31 cellular contexts compared by ENCODE assay signal in the genomic region with DNA sequence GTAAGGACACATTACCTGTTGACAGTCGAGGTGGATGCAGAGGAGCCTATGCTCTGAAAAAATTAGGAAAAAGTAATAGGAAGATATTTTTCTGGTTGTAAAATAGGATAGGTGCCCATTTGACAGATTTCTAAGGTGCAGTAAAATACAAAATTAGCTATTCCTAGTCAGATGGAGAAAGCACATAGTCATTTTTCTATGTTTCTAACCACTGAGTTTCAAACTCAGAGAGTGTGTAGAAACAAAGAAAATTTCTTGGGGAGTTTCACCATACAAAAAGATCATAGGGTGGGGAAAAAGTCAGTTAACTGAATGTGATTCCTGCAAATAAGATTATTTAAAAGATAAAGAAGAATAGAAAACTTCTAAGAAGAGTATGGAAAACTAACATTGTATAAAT.
"Had no signal": no experiment of that assay in that cellular context is flagged by ENCODE, and none has a peak within 500 bp of the region (broad histone marks: within the 10 kb centered on the region; RNA-seq: fewer than 3 reads in every experiment).

No MANE protein-coding gene starts in this region.

- H3K36me3 Mint-ChIP-seq: activated CD4-positive, alpha-beta memory T cell treated with anti-CD3 and anti-CD28 coated beads for 36 hours; activated CD8-positive, alpha-beta memory T cell treated with anti-CD3 and anti-CD28 coated beads, Interleukin-2, amount 10 ng/mL, durations not matched to agents 7 days and 5 days; activated naive CD4-positive, alpha-beta T cell treated with anti-CD3 and anti-CD28 coated beads, Interleukin-2, amount 50 U/mL, for 24 hours; activated naive CD8-positive, alpha-beta T cell treated with anti-CD3 and anti-CD28 coated beads for 36 hours had no signal

- H3K27me3 ChIP-seq: adrenal gland, body of pancreas, colonic mucosa, esophagus squamous epithelium, gastroesophageal sphincter, heart right ventricle had no signal

- H3K4me1 Mint-ChIP-seq: activated CD4-positive, alpha-beta T cell treated with anti-CD3 and anti-CD28 coated beads for 36 hours; activated CD4-positive, alpha-beta T cell treated with anti-CD3 and anti-CD28 coated beads, Interleukin-2, amount 10 ng/mL, durations not matched to agents 24 days and 14 days; activated CD8-positive, alpha-beta memory T cell treated with anti-CD3 and anti-CD28 coated beads, Interleukin-2, amount 10 ng/mL, durations not matched to agents 7 days and 5 days; activated naive CD4-positive, alpha-beta T cell treated with anti-CD3 and anti-CD28 coated beads, Interleukin-2, amount 50 U/mL, for 24 hours; activated naive CD8-positive, alpha-beta T cell treated with anti-CD3 and anti-CD28 coated beads for 36 hours; activated naive CD8-positive, alpha-beta T cell treated with anti-CD3 and anti-CD28 coated beads, Interleukin-2, amount 50 U/mL, for 24 hours had no signal

- H3K27me3 Mint-ChIP-seq: activated CD4-positive, alpha-beta memory T cell treated with anti-CD3 and anti-CD28 coated beads for 36 hours; activated CD4-positive, alpha-beta T cell treated with anti-CD3 and anti-CD28 coated beads for 36 hours; activated CD4-positive, alpha-beta T cell treated with anti-CD3 and anti-CD28 coated beads, Interleukin-2, amount 10 ng/mL, durations not matched to agents 24 days and 14 days; activated CD8-positive, alpha-beta memory T cell treated with anti-CD3 and anti-CD28 coated beads, Interleukin-2, amount 10 ng/mL, durations not matched to agents 7 days and 5 days; activated naive CD4-positive, alpha-beta T cell treated with anti-CD3 and anti-CD28 coated beads, Interleukin-2, amount 50 U/mL, for 24 hours; activated naive CD8-positive, alpha-beta T cell treated with anti-CD3 and anti-CD28 coated beads for 36 hours; activated naive CD8-positive, alpha-beta T cell treated with anti-CD3 and anti-CD28 coated beads, Interleukin-2, amount 50 U/mL, for 24 hours had no signal

- DNase-seq: activated CD4-positive, alpha-beta memory T cell treated with anti-CD3 and anti-CD28 coated beads for 36 hours; activated CD4-positive, alpha-beta T cell treated with anti-CD3 and anti-CD28 coated beads for 36 hours; activated CD4-positive, alpha-beta T cell treated with anti-CD3 and anti-CD28 coated beads, Interleukin-2, amount 10 ng/mL, durations not matched to agents 24 days and 14 days; activated CD4-positive, CD25-positive, alpha-beta regulatory T cell; activated CD4-positive, CD25-positive, alpha-beta regulatory T cell treated with anti-CD3 and anti-CD28 coated beads, Interleukin-2, amount 50 U/mL, for 72 hours; activated CD8-positive, alpha-beta memory T cell treated with anti-CD3 and anti-CD28 coated beads, Interleukin-2, amount 10 ng/mL, durations not matched to agents 7 days and 5 days; activated CD8-positive, alpha-beta memory T cell treated with anti-CD3 and anti-CD28 coated beads, Interleukin-2, amount 50 U/mL, for 4 hours; activated CD8-positive, alpha-beta T cell treated with anti-CD3 and anti-CD28 coated beads, Interleukin-2, amount 10 ng/mL, durations not matched to agents 7 days and 5 days; activated effector memory CD4-positive, alpha-beta T cell treated with anti-CD3 and anti-CD28 coated beads, Interleukin-2, amount 50 U/mL, for 16 hours; activated naive CD4-positive, alpha-beta T cell treated with anti-CD3 and anti-CD28 coated beads for 36 hours; activated naive CD8-positive, alpha-beta T cell treated with anti-CD3 and anti-CD28 coated beads for 36 hours; activated naive CD8-positive, alpha-beta T cell treated with anti-CD3 and anti-CD28 coated beads, Interleukin-2, amount 50 U/mL, for 24 hours; activated T-cell treated with anti-CD3 and anti-CD28 coated beads, Interleukin-2, amount 50 U/mL, for 1 hour; activated T-cell treated with anti-CD3 and anti-CD28 coated beads, Interleukin-2, amount 50 U/mL, for 48 hours; adrenal gland; amygdala; aorta; body of pancreas; central memory CD4-positive, alpha-beta T cell; cerebellar nuclear complex; colonic mucosa; effector CD8-positive, alpha-beta T cell; esophagus squamous epithelium; foreskin melanocyte; heart right ventricle; T-helper 2 cell had no signal

- H3K27ac Mint-ChIP-seq: activated CD4-positive, alpha-beta memory T cell treated with anti-CD3 and anti-CD28 coated beads for 36 hours; activated CD4-positive, alpha-beta T cell treated with anti-CD3 and anti-CD28 coated beads for 36 hours; activated CD4-positive, alpha-beta T cell treated with anti-CD3 and anti-CD28 coated beads, Interleukin-2, amount 10 ng/mL, durations not matched to agents 24 days and 14 days; activated CD8-positive, alpha-beta memory T cell treated with anti-CD3 and anti-CD28 coated beads, Interleukin-2, amount 10 ng/mL, durations not matched to agents 7 days and 5 days; activated CD8-positive, alpha-beta T cell treated with anti-CD3 and anti-CD28 coated beads, Interleukin-2, amount 10 ng/mL, durations not matched to agents 7 days and 5 days; activated naive CD4-positive, alpha-beta T cell treated with anti-CD3 and anti-CD28 coated beads for 36 hours; activated naive CD4-positive, alpha-beta T cell treated with anti-CD3 and anti-CD28 coated beads, Interleukin-2, amount 50 U/mL, for 24 hours; activated naive CD8-positive, alpha-beta T cell treated with anti-CD3 and anti-CD28 coated beads for 36 hours; activated naive CD8-positive, alpha-beta T cell treated with anti-CD3 and anti-CD28 coated beads, Interleukin-2, amount 50 U/mL, for 24 hours; activated T-helper 1 cell treated with anti-CD3 and anti-CD28 coated beads, Interleukin-12 subunit alpha, Interleukin-12 subunit beta, Interleukin-2, Interleukin-4 antibody, amounts not matched to agents 30 ng/mL and 10 ng/mL and 1 ng/mL, durations not matched to agents 14 hours and 24 hours and 36 hours; activated T-helper 2 cell treated with anti-CD3 and anti-CD28 coated beads, Interferon-gamma antibody, Interleukin-2, Interleukin-4, amounts not matched to agents 10 μg/mL and 5 μg/mL and 100 μg/mL, durations not matched to agents 14 hours and 24 hours and 36 hours had no signal

- H3K36me3 ChIP-seq: adrenal gland, colonic mucosa, esophagus squamous epithelium, gastroesophageal sphincter, heart right ventricle had no signal

- H3K9me3 Mint-ChIP-seq: activated CD4-positive, alpha-beta T cell treated with anti-CD3 and anti-CD28 coated beads, Interleukin-2, amount 10 ng/mL, durations not matched to agents 24 days and 14 days; activated naive CD4-positive, alpha-beta T cell treated with anti-CD3 and anti-CD28 coated beads, Interleukin-2, amount 50 U/mL, for 24 hours; activated naive CD8-positive, alpha-beta T cell treated with anti-CD3 and anti-CD28 coated beads, Interleukin-2, amount 50 U/mL, for 24 hours; activated T-helper 1 cell treated with anti-CD3 and anti-CD28 coated beads, Interleukin-12 subunit alpha, Interleukin-12 subunit beta, Interleukin-2, Interleukin-4 antibody, amounts not matched to agents 30 ng/mL and 10 ng/mL and 1 ng/mL, durations not matched to agents 14 hours and 24 hours and 36 hours; activated T-helper 2 cell treated with anti-CD3 and anti-CD28 coated beads, Interferon-gamma antibody, Interleukin-2, Interleukin-4, amounts not matched to agents 10 μg/mL and 5 μg/mL and 100 μg/mL, durations not matched to agents 14 hours and 24 hours and 36 hours had no signal

- H3K4me3 ChIP-seq: adrenal gland, body of pancreas, colonic mucosa, esophagus squamous epithelium, gastroesophageal sphincter, heart right ventricle had no signal

- ATAC-seq: activated CD4-positive, alpha-beta T cell treated with anti-CD3 and anti-CD28 coated beads for 36 hours; activated CD8-positive, alpha-beta memory T cell treated with anti-CD3 and anti-CD28 coated beads, Interleukin-2, amount 10 ng/mL, durations not matched to agents 7 days and 5 days; activated CD8-positive, alpha-beta T cell treated with anti-CD3 and anti-CD28 coated beads, Interleukin-2, amount 10 ng/mL, durations not matched to agents 7 days and 5 days; activated naive CD8-positive, alpha-beta T cell treated with anti-CD3 and anti-CD28 coated beads, Interleukin-2, amount 50 U/mL, for 24 hours; body of pancreas; gastroesophageal sphincter; heart right ventricle had no signal

- H3K27ac ChIP-seq: adrenal gland, body of pancreas, colonic mucosa, epithelial cell of prostate, esophagus squamous epithelium, gastroesophageal sphincter, heart right ventricle had no signal

- H3K4me1 ChIP-seq: adrenal gland, body of pancreas, colonic mucosa, esophagus squamous epithelium, gastroesophageal sphincter, heart right ventricle had no signal

- H3K4me3 Mint-ChIP-seq: activated CD4-positive, alpha-beta memory T cell treated with anti-CD3 and anti-CD28 coated beads for 36 hours; activated CD4-positive, alpha-beta T cell treated with anti-CD3 and anti-CD28 coated beads for 36 hours; activated CD4-positive, alpha-beta T cell treated with anti-CD3 and anti-CD28 coated beads, Interleukin-2, amount 10 ng/mL, durations not matched to agents 24 days and 14 days; activated CD8-positive, alpha-beta memory T cell treated with anti-CD3 and anti-CD28 coated beads, Interleukin-2, amount 10 ng/mL, durations not matched to agents 7 days and 5 days; activated CD8-positive, alpha-beta T cell treated with anti-CD3 and anti-CD28 coated beads, Interleukin-2, amount 10 ng/mL, durations not matched to agents 7 days and 5 days; activated naive CD4-positive, alpha-beta T cell treated with anti-CD3 and anti-CD28 coated beads for 36 hours; activated naive CD4-positive, alpha-beta T cell treated with anti-CD3 and anti-CD28 coated beads, Interleukin-2, amount 50 U/mL, for 24 hours; activated naive CD8-positive, alpha-beta T cell treated with anti-CD3 and anti-CD28 coated beads for 36 hours; activated naive CD8-positive, alpha-beta T cell treated with anti-CD3 and anti-CD28 coated beads, Interleukin-2, amount 50 U/mL, for 24 hours; activated T-helper 1 cell treated with anti-CD3 and anti-CD28 coated beads, Interleukin-12 subunit alpha, Interleukin-12 subunit beta, Interleukin-2, Interleukin-4 antibody, amounts not matched to agents 30 ng/mL and 10 ng/mL and 1 ng/mL, durations not matched to agents 14 hours and 24 hours and 36 hours had no signal

- H3K9me3 ChIP-seq: adrenal gland, body of pancreas, colonic mucosa, esophagus squamous epithelium had no signal
